In the genomic region with DNA sequence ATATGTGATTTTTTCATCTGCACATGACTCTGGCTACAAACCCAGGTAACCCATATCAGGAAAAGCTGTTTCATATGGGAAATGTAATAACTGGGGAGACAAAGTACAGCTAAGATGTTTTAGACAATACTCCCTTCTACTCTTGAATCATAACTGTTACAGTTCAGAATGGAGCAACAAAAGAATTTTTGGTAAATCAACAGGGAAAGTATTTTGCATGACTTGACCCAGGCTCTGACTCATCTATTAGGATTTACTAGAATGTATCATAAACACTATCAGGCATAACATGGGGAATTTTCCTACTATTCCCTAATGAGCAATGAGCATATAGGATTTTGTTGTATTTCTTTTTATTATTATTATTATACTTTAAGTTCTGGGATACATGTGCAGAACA, we compare ENCODE assay signal across 13 cellular contexts.
A peak's percentile ranks its signal among the peaks of the same experiment; 100 is the strongest.
DNase-seq lines count a peak whose midpoint lies in the region; ATAC-seq and TF ChIP-seq lines count a peak whose summit lies in the region.
"Had no signal": no experiment of that assay in that cellular context is flagged by ENCODE, and none has a peak within 500 bp of the region (broad histone marks: within the 10 kb centered on the region; RNA-seq: fewer than 3 reads in every experiment).

No MANE protein-coding gene starts in this region.

- no peaks in the 10 kb centered on the region for H4K20me1 ChIP-seq in PC-3 (ENCODE audit: low read length)

- H3K9me2 ChIP-seq in PC-3 (replicated peaks; ENCODE audit: low read length) = no peaks in the 10 kb centered on the region

- H3K27ac ChIP-seq in PC-3 (ENCODE audit: low read length) (peak overlapping the region; percentile 72), body of pancreas (no peak overlapping the region)
- H3K27ac ChIP-seq: uterus had no signal

- BruUV-seq in PC-3 (replicated peaks; lab: Mats Ljungman, UMichigan) = no TSS peak

- peak; percentile 45 for DNase-seq in AG20443 (ENCODE audit: low spot score)
- DNase-seq in PC-3 = peak; percentile 92
- peak; percentile 83 for DNase-seq in epithelial cell of esophagus (ENCODE audit: low read depth)
- peak; percentile 79 for DNase-seq in non-pigmented ciliary epithelial cell (ENCODE audit: low read depth)
- no peak for DNase-seq in SK-N-DZ (ENCODE audit: low spot score)
- no peak for DNase-seq in body of pancreas
- DNase-seq: CD4-positive, CD25-positive, alpha-beta regulatory T cell; NCI-H1417 treated with DMSO at 0.1 percent for 48 hours; NCI-H69; uterus had no signal

- H3K36me3 ChIP-seq in PC-3 (ENCODE audit: low read depth, low read length) = no peaks in the 10 kb centered on the region
- no peaks in the 10 kb centered on the region for H3K36me3 ChIP-seq in body of pancreas (replicated peaks in 1 of 2; ENCODE audit: insufficient read depth in 1 of 2, low read depth in 2 of 2)
- H3K36me3 ChIP-seq: uterus had no signal

- no peak overlapping the region for H3K4me2 ChIP-seq in PC-3 (ENCODE audit: low read length)

- H3K9ac ChIP-seq in PC-3 (ENCODE audit: low read length) = no peak overlapping the region

- peak; percentile 83 for ATAC-seq in PC-3
- no peak for ATAC-seq in GM18517 (IDR thresholded peaks at IDR 0.05; ENCODE audit: unreplicated experiment)
- ATAC-seq in body of pancreas = no peak
- no peak for ATAC-seq in HG03520 (IDR thresholded peaks at IDR 0.05; ENCODE audit: unreplicated experiment)
- ATAC-seq: activated CD4-positive, CD25-positive, alpha-beta regulatory T cell treated with anti-CD3 and anti-CD28 coated beads, Interleukin-2, amount 50 U/mL, for 24 hours had no signal

- H3F3A ChIP-seq in PC-3 (ENCODE audit: low read length, unreplicated experiment) = no peaks in the 10 kb centered on the region

- TF ChIP-seq POLR2A in body of pancreas (IDR thresholded peaks at IDR 0.05) = no peak

- H3K79me2 ChIP-seq in PC-3 (ENCODE audit: low read length) = no peaks in the 10 kb centered on the region

- no peak overlapping the region for H2AFZ ChIP-seq in PC-3 (ENCODE audit: low read length)

- CTCF ChIA-PET in PC-3 (lab: Charles Lee) = no interaction called here

- no peak overlapping the region for H3K4me3 ChIP-seq in PC-3 (ENCODE audit: low read length)
- H3K4me3 ChIP-seq in epithelial cell of esophagus (ENCODE audit: low read length) = no peak overlapping the region
- H3K4me3 ChIP-seq in body of pancreas = no peak overlapping the region
- H3K4me3 ChIP-seq: uterus had no signal

- POLR2A ChIA-PET in PC-3 (lab: Charles Lee; ENCODE audit: unreplicated experiment) = no interaction called here

- H3K9me3 ChIP-seq in PC-3 (ENCODE audit: low read length) (no peaks in the 10 kb centered on the region), body of pancreas (no peaks in the 10 kb centered on the region)
- H3K9me3 ChIP-seq: uterus had no signal

- no peak for TF ChIP-seq CTCF in PC-3 (conservative IDR thresholded peaks at IDR 0.05; ENCODE audit: low read depth, low read length)
- no peak for TF ChIP-seq CTCF in epithelial cell of esophagus (IDR thresholded peaks at IDR 0.05; ENCODE audit: insufficient read depth, low read depth, low read length, missing control alignments)
- TF ChIP-seq CTCF in body of pancreas (IDR thresholded peaks at IDR 0.05) = no peak

- intact Hi-C loops in PC-3 (cut with micrococcal nuclease) (loop anchor here (5.0 to 10.0 kb wide), 2 partner anchors 108 to 186 kb away; no protein-coding TSS in a partner anchor), body of pancreas (cut with DNase I) (no loop called here)

- H3K27me3 ChIP-seq in PC-3 (ENCODE audit: low read length) (no peaks in the 10 kb centered on the region), body of pancreas (no peaks in the 10 kb centered on the region)
- H3K27me3 ChIP-seq: uterus had no signal

- H3K4me1 ChIP-seq in PC-3 (ENCODE audit: insufficient read depth, low read length) (peaks cover 26% of the 10 kb centered on the region), body of pancreas (no peaks in the 10 kb centered on the region)
- H3K4me1 ChIP-seq: uterus had no signal

Comparison
In these comparisons a context has a peak if more than half of its experiments do, and no peak if none do; other contexts are left out.
1. DNase-seq: peak in AG20443 (single experiment), PC-3 (single experiment), epithelial cell of esophagus (single experiment) and non-pigmented ciliary epithelial cell (single experiment); none in SK-N-DZ (single experiment) and body of pancreas (0 of 4).